ENCODE assay signal across 8 cellular contexts in the genomic region with DNA sequence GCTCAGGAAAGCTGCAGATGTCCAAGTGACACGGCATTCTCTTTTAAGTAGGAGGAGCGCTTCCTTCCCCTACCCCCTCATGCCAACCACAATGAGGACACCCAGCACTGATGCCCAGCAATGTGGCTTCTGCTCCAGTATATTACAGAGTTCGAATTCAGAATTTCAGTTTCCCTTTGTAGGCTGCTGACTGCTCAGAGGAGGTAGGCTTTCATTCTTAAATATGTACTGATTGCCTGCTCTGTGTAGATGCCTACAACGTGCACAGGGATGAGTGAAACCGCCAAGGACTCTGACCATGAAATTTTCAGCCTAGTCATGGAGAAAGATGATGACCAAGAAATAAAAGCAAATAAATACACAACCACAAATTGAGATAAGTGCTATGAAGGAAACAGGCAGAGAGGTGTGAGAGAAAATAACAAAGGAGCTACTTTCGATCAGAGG. TPM values are rescaled to one million over a fixed set of nuclear protein-coding genes. Genes with fewer than 3 reads are reported as not detected.
DNase-seq lines count a peak whose midpoint lies in the region; ATAC-seq lines count a peak whose summit lies in the region.

No MANE protein-coding gene starts in this region.

- H3K9me3 ChIP-seq in CD4-positive, CD25-positive, alpha-beta regulatory T cell (ENCODE audit: control insufficient read depth in 2 of 2, low read length in 2 of 2), result no peaks in the 10 kb centered on the region
- H3K9me3 ChIP-seq in Karpas-422 (ENCODE audit: low read length), result no peaks in the 10 kb centered on the region

- no peak overlapping the region for H3K9ac ChIP-seq in Karpas-422 (ENCODE audit: low read length)

- no peaks in the 10 kb centered on the region for H3K9me3 Mint-ChIP-seq in CD4-positive, CD25-positive, alpha-beta regulatory T cell

- peak overlapping the region; percentile 60 for H3K27ac ChIP-seq in CD4-positive, CD25-positive, alpha-beta regulatory T cell (ENCODE audit: insufficient read depth, low read length, poor library complexity, severe bottlenecking)
- no peak overlapping the region for H3K27ac ChIP-seq in Karpas-422 (ENCODE audit: low read length)

- H3K4me1 Mint-ChIP-seq in CD4-positive, CD25-positive, alpha-beta regulatory T cell, result peaks cover 34 to 59% (median 56%) of the 10 kb centered on the region in 4 donors

- peak overlapping the region; percentile 82 to 99 (median 87) for H3K27ac Mint-ChIP-seq in CD4-positive, CD25-positive, alpha-beta regulatory T cell

- H3K4me3 Mint-ChIP-seq in CD4-positive, CD25-positive, alpha-beta regulatory T cell, result peak overlapping the region; percentile 22 to 70 (median 30)

- no peak overlapping the region; the same call in 1 of the 2 replicates for H2AFZ ChIP-seq in Karpas-422 (ENCODE audit: low read length)

- H3K36me3 Mint-ChIP-seq in CD4-positive, CD25-positive, alpha-beta regulatory T cell, result no peaks in the 10 kb centered on the region

- H3K4me2 ChIP-seq in Karpas-422 (ENCODE audit: low read depth, low read length, poor library complexity, severe bottlenecking), result no peak overlapping the region

- no peaks in the 10 kb centered on the region for H3K9me2 ChIP-seq in Karpas-422 (replicated peaks; ENCODE audit: insufficient read depth, low read length)

- H3K27me3 ChIP-seq in CD4-positive, CD25-positive, alpha-beta regulatory T cell (ENCODE audit: control insufficient read depth, insufficient read depth, low read length), result no peaks in the 10 kb centered on the region
- no peaks in the 10 kb centered on the region for H3K27me3 ChIP-seq in Karpas-422 (ENCODE audit: low read length)

- peaks cover 50% of the 10 kb centered on the region for H3K4me1 ChIP-seq in CD4-positive, CD25-positive, alpha-beta regulatory T cell (ENCODE audit: control insufficient read depth, insufficient read depth, low read length, poor library complexity, severe bottlenecking)
- peaks cover 6% of the 10 kb centered on the region; the same call in 1 of the 2 replicates for H3K4me1 ChIP-seq in Karpas-422 (ENCODE audit: low read length)

- H3K27me3 Mint-ChIP-seq in CD4-positive, CD25-positive, alpha-beta regulatory T cell, result no peaks in the 10 kb centered on the region

- no peaks in the 10 kb centered on the region for H4K20me1 ChIP-seq in Karpas-422 (ENCODE audit: insufficient read depth, low read depth, low read length)

- peak in 1 of 3 donors; percentile 59 for DNase-seq in CD4-positive, CD25-positive, alpha-beta regulatory T cell
- peak; percentile 20 for DNase-seq in central memory CD4-positive, alpha-beta T cell
- no peak for DNase-seq in effector CD8-positive, alpha-beta T cell (lab: John Stamatoyannopoulos, UW)
- DNase-seq in SKM-1 treated with dmso at 0.1 percent for 144 hours (lab: John Stamatoyannopoulos, UW; ENCODE audit: unreplicated experiment) (no peak), Karpas-422 (no peak), DMS53 treated with DMSO at 0.1 percent for 48 hours (lab: John Stamatoyannopoulos, UW; ENCODE audit: unreplicated experiment) (no peak)

- no peaks in the 10 kb centered on the region for H3K79me2 ChIP-seq in Karpas-422 (ENCODE audit: low read length)

- no peaks in the 10 kb centered on the region for H3K36me3 ChIP-seq in CD4-positive, CD25-positive, alpha-beta regulatory T cell (ENCODE audit: control insufficient read depth, insufficient read depth, low read length)
- no peaks in the 10 kb centered on the region for H3K36me3 ChIP-seq in Karpas-422 (ENCODE audit: insufficient read depth, low read length)

- peak; percentile 16 to 22 for ATAC-seq in CD4-positive, CD25-positive, alpha-beta regulatory T cell (ENCODE audit: low read depth in 2 of 2)
- ATAC-seq in GM19025 (IDR thresholded peaks at IDR 0.05; ENCODE audit: low read depth, unreplicated experiment) (peak; percentile 38), HG03460 (IDR thresholded peaks at IDR 0.05; ENCODE audit: unreplicated experiment) (peak; percentile 45)

- peak overlapping the region; percentile 67 for H3K4me3 ChIP-seq in CD4-positive, CD25-positive, alpha-beta regulatory T cell (ENCODE audit: low read depth, low read length)
- H3K4me3 ChIP-seq in Karpas-422 (ENCODE audit: low read length), result no peak overlapping the region

RNA-seq across cellular contexts. Expression of gene TNFAIP3, which starts 50.9 kb away (rescaled TPM):
- total RNA-seq in CD4-positive, CD25-positive, alpha-beta regulatory T cell, result 3,783 TPM
- 100 to 1,000 TPM in 2 of 4 donors, 10 to 100 TPM in 2; 70.5 to 103 (median 86.4) TPM for polyA plus RNA-seq in CD4-positive, CD25-positive, alpha-beta regulatory T cell
- 0.72 and 0.75 TPM in 2 replicates for total RNA-seq in Karpas-422 (2014; rRNA removed; shearing (Covaris generic); ENCODE audit: low replicate concordance)

Comparison
In these comparisons a context has a peak if more than half of its experiments do, and no peak if none do; other contexts are left out.
1. RNA of gene TNFAIP3, which starts 50.9 kb away (total RNA-seq): 3,783 TPM in CD4-positive, CD25-positive, alpha-beta regulatory T cell (single experiment); 0.72 to 0.75 TPM in Karpas-422; every median in the first group is over 1,000 times any median in the second.
2. Peak in every context shown above with its lines, with median percentiles within 50 percentile points of each other: ATAC-seq.